In genomic region chr3:135965129-135965505, GRCh38 we compare ENCODE assay signal across 8 cellular contexts. TPM values are rescaled to one million over a fixed set of nuclear protein-coding genes. Genes with fewer than 3 reads are reported as not detected.
A peak's percentile ranks its signal among the peaks of the same experiment; 100 is the strongest.
DNase-seq lines count a peak whose midpoint lies in the region; ATAC-seq and TF ChIP-seq lines count a peak whose summit lies in the region.

No MANE protein-coding gene starts in this region.

- H3K4ac ChIP-seq in trophoblast cell (ENCODE audit: low read depth, low read length): no peak overlapping the region

- H3K27me3 ChIP-seq in Caco-2 (replicated peaks; ENCODE audit: control insufficient read depth, insufficient read depth, low read length) (no peaks in the 10 kb centered on the region), SJCRH30 (no peaks in the 10 kb centered on the region), trophoblast cell (ENCODE audit: insufficient read depth, low read length) (no peaks in the 10 kb centered on the region)

- no peak overlapping the region for H3K9ac ChIP-seq in trophoblast cell (ENCODE audit: low read length)

- H3K4me2 ChIP-seq in trophoblast cell (ENCODE audit: low read length): peak overlapping the region; percentile 50

- H4K91ac ChIP-seq in trophoblast cell (ENCODE audit: low read depth, low read length): no peak overlapping the region

- no peaks in the 10 kb centered on the region for H3K36me3 Mint-ChIP-seq in Caco-2 (ENCODE audit: insufficient read depth, unreplicated experiment)

- H3K36me3 ChIP-seq in Caco-2 (ENCODE audit: control insufficient read depth, insufficient read depth, low read length): no peaks in the 10 kb centered on the region; the same call in 1 of the 2 replicates
- no peaks in the 10 kb centered on the region for H3K36me3 ChIP-seq in SJCRH30
- peaks cover 0 to 2% of the 10 kb centered on the region in 2 experiments for H3K36me3 ChIP-seq in trophoblast cell (ENCODE audit: control insufficient read depth in 1 of 2, insufficient read depth in 2 of 2, low read length in 2 of 2)

- WGBS in trophoblast cell (ENCODE audit: extremely low coverage, insufficient coverage, insufficient read length): no CpG with 5 or more reads among the region's 16 CpGs

- peak overlapping the region; percentile 75 for H3K4me3 Mint-ChIP-seq in Caco-2 (ENCODE audit: unreplicated experiment)

- no peaks in the 10 kb centered on the region; the same call in 1 of the 2 replicates for H3K9me3 ChIP-seq in Caco-2
- no peaks in the 10 kb centered on the region; the same call in 1 of the 2 replicates for H3K9me3 ChIP-seq in SJCRH30 (replicated peaks)
- no peaks in the 10 kb centered on the region for H3K9me3 ChIP-seq in trophoblast cell (ENCODE audit: insufficient read depth, low read depth, low read length)

- H3K4me3 ChIP-seq in Caco-2 (ENCODE audit: low read depth, low read length) (peak overlapping the region; percentile 54), SJCRH30 (peak overlapping the region; percentile 73), fibroblast of the aortic adventitia (ENCODE audit: low read depth, low read length) (peak overlapping the region; percentile 57), trophoblast cell (ENCODE audit: low read depth, low read length) (no peak overlapping the region)

- CTCF ChIA-PET in Caco-2 (lab: Charles Lee): no interaction called here

- no peak overlapping the region for H4K12ac ChIP-seq in trophoblast cell (ENCODE audit: low read depth, low read length)

- H2BK5ac ChIP-seq in trophoblast cell (ENCODE audit: low read depth, low read length, poor library complexity): no peak overlapping the region

- peaks cover 10% of the 10 kb centered on the region for H3K79me1 ChIP-seq in trophoblast cell (ENCODE audit: low read length)

- no peak overlapping the region for H3K27ac ChIP-seq in SJCRH30
- no peak overlapping the region for H3K27ac ChIP-seq in trophoblast cell (ENCODE audit: low read depth, low read length)

- no peaks in the 10 kb centered on the region for H3K27me3 Mint-ChIP-seq in Caco-2 (ENCODE audit: insufficient read depth, unreplicated experiment)

- TF ChIP-seq CTCF in Caco-2 (IDR thresholded peaks at IDR 0.05; ENCODE audit: insufficient read depth in 1 of 2, low read depth in 1 of 2, low read length in 1 of 2, severe bottlenecking in 1 of 2, unreplicated experiment in 1 of 2) (no peak), fibroblast of the aortic adventitia (IDR thresholded peaks at IDR 0.05; ENCODE audit: insufficient read depth, low read length) (no peak)

- no peak overlapping the region for H3K23ac ChIP-seq in trophoblast cell (ENCODE audit: low read length)

- H2AFZ ChIP-seq in trophoblast cell (ENCODE audit: insufficient read depth, low read length, poor library complexity): peak overlapping the region; percentile 57

- no peak overlapping the region for H3K14ac ChIP-seq in trophoblast cell (ENCODE audit: low read length)

- H3K4me1 Mint-ChIP-seq in Caco-2 (ENCODE audit: low read depth, unreplicated experiment): peaks cover 29% of the 10 kb centered on the region

- intact Hi-C loops in Caco-2 (cut with micrococcal nuclease; ENCODE audit: unreplicated experiment): no loop called here

- H2BK120ac ChIP-seq in trophoblast cell (ENCODE audit: insufficient read depth, low read length, poor library complexity): no peak overlapping the region

- H3K27ac Mint-ChIP-seq in Caco-2 (ENCODE audit: unreplicated experiment): peak overlapping the region; percentile 79

- H2BK12ac ChIP-seq in trophoblast cell (ENCODE audit: low read length): no peak overlapping the region

- no peak overlapping the region for H2AK5ac ChIP-seq in trophoblast cell (ENCODE audit: low read length)

- no TSS peak for BruUV-seq in Caco-2 (replicated peaks; lab: Mats Ljungman, UMichigan)

- H3K18ac ChIP-seq in trophoblast cell (ENCODE audit: low read length): no peak overlapping the region

- peaks cover 15% of the 10 kb centered on the region for H3K79me2 ChIP-seq in trophoblast cell (ENCODE audit: control insufficient read depth, insufficient read depth, low read length, poor library complexity)

- ATAC-seq in HG02938 (IDR thresholded peaks at IDR 0.05; ENCODE audit: unreplicated experiment): no peak
- no peak for ATAC-seq in GM21367 (IDR thresholded peaks at IDR 0.05; ENCODE audit: unreplicated experiment)

- H4K8ac ChIP-seq in trophoblast cell (ENCODE audit: low read depth, low read length): no peak overlapping the region

- DNase-seq in Caco-2 (no peak), SJCRH30 (no peak), fibroblast of the aortic adventitia (ENCODE audit: low read depth) (no peak), trophoblast cell (no peak), dedifferentiated amniotic fluid mesenchymal stem cell (ENCODE audit: extremely low spot score) (no peak), medulla oblongata (ENCODE audit: extremely low spot score) (no peak)

- POLR2A ChIA-PET in Caco-2 (lab: Charles Lee): no interaction called here

- H3K4me1 ChIP-seq in Caco-2 (peaks cover 36% of the 10 kb centered on the region), SJCRH30 (peaks cover 4% of the 10 kb centered on the region), trophoblast cell (ENCODE audit: control insufficient read depth in 1 of 2, insufficient read depth in 2 of 2, low read length in 2 of 2) (peaks cover 0 to 8% of the 10 kb centered on the region in 2 experiments)

- H3K9me3 Mint-ChIP-seq in Caco-2 (ENCODE audit: unreplicated experiment): peaks cover 21% of the 10 kb centered on the region

RNA-seq across cellular contexts. Expression of gene PPP2R3A, which starts 0.4 kb away (rescaled TPM):
- 9.5 and 10.2 TPM in 2 replicates for total RNA-seq in Caco-2 (2022)
- 13.9 and 16.5 TPM in 2 replicates for total RNA-seq in SJCRH30 (2014; rRNA removed; shearing (Covaris generic))
- 16.1 and 17.9 TPM in 2 replicates for total RNA-seq in fibroblast of the aortic adventitia (ENCODE audit: low replicate concordance)
- 12.6 and 13.0 TPM in 2 replicates for polyA plus RNA-seq in trophoblast cell (2013)
